ENCODE assay signal across 8 cellular contexts in the genomic region with DNA sequence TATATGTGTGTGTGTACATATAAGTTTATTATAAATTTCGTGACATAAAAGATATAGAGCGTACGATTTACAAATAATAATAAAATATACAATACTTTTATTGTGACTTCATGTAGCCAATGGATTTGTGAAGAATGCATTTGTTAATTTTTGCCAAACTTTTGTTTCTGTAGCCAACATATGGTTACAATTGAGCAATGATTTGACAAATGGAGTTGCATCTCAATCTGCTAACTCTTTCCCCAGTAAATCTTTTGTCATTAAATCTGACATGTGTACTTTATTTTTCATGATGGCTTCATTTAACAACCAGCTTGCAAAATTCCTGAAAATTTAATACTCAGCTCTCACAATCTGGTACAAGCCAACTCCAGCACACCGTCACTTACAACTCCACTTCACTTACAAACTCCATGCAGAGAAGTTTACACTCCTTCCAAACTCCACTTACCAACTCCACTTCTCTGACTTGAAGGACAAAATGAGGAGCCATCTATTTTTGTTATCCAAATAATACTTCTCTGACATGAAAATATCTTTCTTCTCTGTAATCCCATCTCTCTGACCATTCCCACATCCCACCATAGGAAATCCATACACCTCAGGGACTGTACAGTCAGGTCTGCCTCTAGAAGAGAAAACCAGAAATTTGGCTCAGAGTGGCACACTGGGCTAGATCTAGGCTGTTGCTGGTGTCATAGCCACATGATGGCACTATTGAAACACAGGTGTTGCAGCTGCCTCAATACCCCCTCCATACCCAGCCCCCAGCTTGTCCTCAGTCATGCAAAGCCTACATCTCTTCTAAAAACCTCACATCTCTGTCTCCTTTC. TPM values are rescaled to one million over a fixed set of nuclear protein-coding genes. Genes with fewer than 3 reads are reported as not detected.
DNase-seq lines count a peak whose midpoint lies in the region; ATAC-seq and TF ChIP-seq lines count a peak whose summit lies in the region.

No MANE protein-coding gene starts in this region.

- H3K9me3 Mint-ChIP-seq in natural killer cell = no peaks in the 10 kb centered on the region

- no peak overlapping the region for H3K4me3 Mint-ChIP-seq in natural killer cell

- peak; percentile 29 for TF ChIP-seq CTCF in AG10803 (conservative IDR thresholded peaks at IDR 0.05; ENCODE audit: low read length)
- TF ChIP-seq CTCF in GM12874 (IDR thresholded peaks at IDR 0.05; ENCODE audit: insufficient read depth, low read depth, low read length) = peak; percentile 45
- TF ChIP-seq CTCF in choroid plexus epithelial cell (conservative IDR thresholded peaks at IDR 0.05; ENCODE audit: low read depth, low read length) = peak; percentile 55
- no peak for TF ChIP-seq CTCF in natural killer cell (IDR thresholded peaks at IDR 0.05)

- no peak overlapping the region for H3K4me3 ChIP-seq in AG10803 (ENCODE audit: low read length)
- H3K4me3 ChIP-seq in choroid plexus epithelial cell (ENCODE audit: low read depth, low read length) = no peak overlapping the region

- intact Hi-C loops in natural killer cell (cut with micrococcal nuclease) = no loop called here

- H3K4me1 Mint-ChIP-seq in natural killer cell = no peaks in the 10 kb centered on the region

- no peak overlapping the region for H3K27ac Mint-ChIP-seq in natural killer cell

- ATAC-seq in natural killer cell = peak in 2 of 3 donors; percentile 50 to 52
- ATAC-seq in HG03460 (IDR thresholded peaks at IDR 0.05; ENCODE audit: unreplicated experiment) = no peak
- ATAC-seq in HG02763 (IDR thresholded peaks at IDR 0.05; ENCODE audit: unreplicated experiment) = no peak

- H3K36me3 Mint-ChIP-seq in natural killer cell = no peaks in the 10 kb centered on the region

- DNase-seq in AG10803 (ENCODE audit: low read depth) (peak; percentile 61), NCI-H526 (lab: John Stamatoyannopoulos, UW) (peak; percentile 7 to 66), choroid plexus epithelial cell (ENCODE audit: low read depth) (peak; percentile 61), natural killer cell (no peak), NCI-H524 treated with DMSO at 0.1 percent for 48 hours (lab: John Stamatoyannopoulos, UW) (no peak)

- H3K27me3 Mint-ChIP-seq in natural killer cell (ENCODE audit: low read depth in 2 of 2) = peaks cover 22 to 29% of the 10 kb centered on the region in 2 donors

RNA-seq across cellular contexts. Expression of gene HIBADH, which starts 26.6 kb away (rescaled TPM):
- total RNA-seq in natural killer cell = 1 to 10 TPM; 8.0 to 9.9 (median 8.1) TPM

RNA-seq across cellular contexts. Expression of gene TAX1BP1, which starts 50.7 kb away (rescaled TPM):
- total RNA-seq in natural killer cell = 100 to 1,000 TPM; 135 to 158 (median 150) TPM

Comparison
In these comparisons a context has a peak if more than half of its experiments do, and no peak if none do; other contexts are left out.
1. DNase-seq: peak in AG10803 (single experiment), NCI-H526 (2 of 2) and choroid plexus epithelial cell (single experiment); none in natural killer cell (single experiment) and NCI-H524 treated with DMSO at 0.1 percent for 48 hours (single experiment).
2. ATAC-seq: peak in natural killer cell (2 of 3); none in HG03460 (single experiment) and HG02763 (single experiment).